8 cellular contexts compared by ENCODE assay signal in the genomic region with DNA sequence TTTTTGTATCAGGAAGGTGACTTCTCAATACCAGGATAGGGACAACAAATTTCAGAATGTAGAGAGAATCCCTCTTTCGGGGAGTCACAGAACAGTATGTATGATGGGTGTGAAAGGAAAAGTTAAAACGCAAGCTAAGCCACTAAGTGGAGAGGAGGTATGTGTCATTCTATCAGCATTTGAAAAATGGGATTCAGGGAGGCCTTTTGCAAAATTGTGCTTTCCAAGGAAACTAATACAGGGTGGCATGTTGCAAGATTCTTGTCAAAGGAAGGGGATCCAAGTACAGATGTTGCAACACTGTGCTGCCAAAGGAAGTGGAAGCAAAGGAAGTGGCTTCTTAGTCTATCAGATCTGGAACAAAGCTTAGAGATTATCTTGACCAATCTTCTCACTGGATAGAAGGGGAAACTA. TPM values are rescaled to one million over a fixed set of nuclear protein-coding genes. Genes with fewer than 3 reads are reported as not detected.
A peak's percentile ranks its signal among the peaks of the same experiment; 100 is the strongest.
DNase-seq lines count a peak whose midpoint lies in the region; ATAC-seq and TF ChIP-seq lines count a peak whose summit lies in the region.

No MANE protein-coding gene starts in this region.

- no peaks in the 10 kb centered on the region for H3K79me2 ChIP-seq in SU-DHL-6 (ENCODE audit: insufficient read depth, low read length)

- no peaks in the 10 kb centered on the region for H3K9me2 ChIP-seq in SU-DHL-6 (replicated peaks; ENCODE audit: insufficient read depth, low read length)

- H3K27ac ChIP-seq in SU-DHL-6 (ENCODE audit: low read depth, low read length) (peak overlapping the region; percentile 51), spleen (peak overlapping the region; percentile 64 to 92 (median 84))

- peak overlapping the region; percentile 34 for H3K9ac ChIP-seq in SU-DHL-6 (ENCODE audit: low read length)

- intact Hi-C loops in spleen (cut with DNase I; ENCODE audit: low total_unique reads): no loop called here

- H3K27me3 ChIP-seq in SU-DHL-6 (ENCODE audit: low read length) (no peaks in the 10 kb centered on the region), spleen (replicated peaks in 1 of 7) (no peaks in the 10 kb centered on the region)

- no peak overlapping the region for H2AFZ ChIP-seq in SU-DHL-6 (ENCODE audit: low read depth, low read length, severe bottlenecking)

- H3K9me3 ChIP-seq in SU-DHL-6 (ENCODE audit: insufficient read depth, low read length) (no peaks in the 10 kb centered on the region), spleen (no peaks in the 10 kb centered on the region)

- H3K4me1 ChIP-seq in spleen: peaks cover 54 to 88% (median 73%) of the 10 kb centered on the region in 6 donors

- TF ChIP-seq CTCF in SU-DHL-6 (IDR thresholded peaks at IDR 0.05; ENCODE audit: insufficient read depth, low read length, poor library complexity, severe bottlenecking) (no peak), fibroblast of villous mesenchyme (IDR thresholded peaks at IDR 0.05; ENCODE audit: insufficient read depth, low read depth, low read length) (no peak), spleen (IDR thresholded peaks at IDR 0.05 in 8 of 11, conservative IDR thresholded peaks at IDR 0.05 in 3 of 11) (peak in 2 of 11 experiments; percentile 3 to 8)

- H4K20me1 ChIP-seq in SU-DHL-6 (ENCODE audit: low read depth, low read length): no peaks in the 10 kb centered on the region

- WGBS in spleen, 5 donors: 7 to 28% (median 14%) methylated on average over 2 of the region's 2 CpGs

- no peaks in the 10 kb centered on the region for H3F3A ChIP-seq in SU-DHL-6 (ENCODE audit: insufficient read depth)

- no peaks in the 10 kb centered on the region for H3K36me3 ChIP-seq in SU-DHL-6 (ENCODE audit: low read length)
- H3K36me3 ChIP-seq in spleen: no peaks in the 10 kb centered on the region

- H3K4me3 ChIP-seq in GM08714 (ENCODE audit: low read length) (peak overlapping the region; percentile 20; the same call in 1 of the 2 replicates), SU-DHL-6 (ENCODE audit: insufficient read depth, low read length, poor library complexity, severe bottlenecking) (no peak overlapping the region), fibroblast of villous mesenchyme (ENCODE audit: low read depth, low read length) (peak overlapping the region; percentile 14), spleen (peak overlapping the region in 1 of 8 donors; percentile 44)

- ATAC-seq in HG03159 (IDR thresholded peaks at IDR 0.05; ENCODE audit: unreplicated experiment): peak; percentile 18
- no peak for ATAC-seq in GM18858 (IDR thresholded peaks at IDR 0.05; ENCODE audit: unreplicated experiment)

- H3K4me2 ChIP-seq in SU-DHL-6 (ENCODE audit: low read depth, low read length, poor library complexity, severe bottlenecking): peak overlapping the region; percentile 46

- no peak for TF ChIP-seq POLR2A in spleen (IDR thresholded peaks at IDR 0.05)

- DNase-seq in fibroblast of villous mesenchyme (ENCODE audit: low read depth) (peak; percentile 97), spleen (no peak), mesenteric fat pad (ENCODE audit: low spot score) (no peak), GM19238 (ENCODE audit: insufficient read length, low spot score) (no peak)

RNA-seq across cellular contexts. Expression of a gene that starts 12.6 kb away (rescaled TPM):
- total RNA-seq in fibroblast of villous mesenchyme (88.3 and 108 TPM in 2 replicates), spleen (100 to 1,000 TPM; 179 to 260 (median 218) TPM), mesenteric fat pad (285 TPM)
- polyA plus RNA-seq in spleen: 100 to 1,000 TPM in 1 of 3 donors, 10 to 100 TPM in 2; 67.7 to 149 (median 95.9) TPM
